In the genomic region with DNA sequence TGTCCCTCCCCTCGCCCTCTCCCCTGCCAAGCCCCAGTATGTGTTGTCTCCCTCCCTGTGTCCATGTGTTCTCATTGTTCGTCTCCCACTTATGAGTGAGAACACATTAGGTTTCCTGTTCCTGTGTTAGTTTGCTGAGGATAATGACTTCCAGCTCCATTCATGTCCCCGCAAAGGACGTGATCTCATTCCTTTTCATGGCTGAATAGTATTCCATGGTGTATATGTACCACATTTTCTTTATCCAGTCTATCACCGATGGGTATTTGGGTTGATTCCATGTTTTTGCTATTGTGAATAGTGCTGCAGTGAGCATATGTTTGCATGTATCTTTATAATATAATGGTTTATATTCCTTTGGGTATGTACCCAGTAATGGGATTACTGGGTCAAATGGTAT, we compare ENCODE assay signal across 3 cellular contexts. TPM values are rescaled to one million over a fixed set of nuclear protein-coding genes. Genes with fewer than 3 reads are reported as not detected.
"Had no signal": no experiment of that assay in that cellular context is flagged by ENCODE, and none has a peak within 500 bp of the region (broad histone marks: within the 10 kb centered on the region; RNA-seq: fewer than 3 reads in every experiment).

No MANE protein-coding gene starts in this region.

RNA-seq across cellular contexts. Expression of a gene that starts 45.5 kb away (rescaled TPM):
- total RNA-seq: stomach, transverse colon, urinary bladder had no signal
